ENCODE assay signal across 8 cellular contexts in genomic region chr13:21297914-21298831, GRCh38.
DNase-seq lines count a peak whose midpoint lies in the region; ATAC-seq and TF ChIP-seq lines count a peak whose summit lies in the region.

No MANE protein-coding gene starts in this region.

- H3K4me2 ChIP-seq in mesendoderm (ENCODE audit: low read length), result peak overlapping the region; percentile 64

- POLR2A ChIA-PET in Caco-2 (lab: Charles Lee), result interaction anchor here (1.0 kb wide), 1 partner anchor 161 kb away, joined by 5 read pairs; the partner anchor contains the start of gene ZDHHC20

- no peak overlapping the region for H3K18ac ChIP-seq in mesendoderm (ENCODE audit: low read length)

- TF ChIP-seq CTCF in Caco-2 (IDR thresholded peaks at IDR 0.05; ENCODE audit: insufficient read depth in 1 of 2, low read depth in 1 of 2, low read length in 1 of 2, severe bottlenecking in 1 of 2, unreplicated experiment in 1 of 2) (peak; percentile 80 to 95), endodermal cell (conservative IDR thresholded peaks at IDR 0.05) (peak; percentile 95)

- no peak overlapping the region for H2BK15ac ChIP-seq in mesendoderm (replicated peaks; ENCODE audit: low read depth)

- DNase-seq in Caco-2 (peak; percentile 88 to 92), HT-29 (ENCODE audit: low spot score) (peak; percentile 99), NOMO-1 (lab: John Stamatoyannopoulos, UW; ENCODE audit: unreplicated experiment in 2 of 2) (peak; percentile 96), endodermal cell (peak; percentile 95), mesendoderm (peak; percentile 95)
- peak; percentile 88 for DNase-seq in activated CD8-positive, alpha-beta memory T cell treated with anti-CD3 and anti-CD28 coated beads, Interleukin-2, amount 10 ng/mL, durations not matched to agents 7 days and 5 days
- peak; percentile 82 for DNase-seq in stimulated activated CD8-positive, alpha-beta memory T cell treated with anti-CD3 and anti-CD28 coated beads, Interleukin-12 subunit alpha, Interleukin-12 subunit beta, amount 100 ng/mL, for 4 hours (ENCODE audit: low read depth)

- H3K79me2 ChIP-seq in mesendoderm (ENCODE audit: control insufficient read depth, insufficient read depth, low read length), result no peaks in the 10 kb centered on the region

- CTCF ChIA-PET in Caco-2 (lab: Charles Lee), result interaction anchor here (0.5 to 2.8 kb wide), 8 partner anchors 10 to 358 kb away, joined by 3 to 16 read pairs (median 4); partner anchors contain the start of genes MRPL57 and SKA3
- CTCF ChIA-PET in activated CD8-positive, alpha-beta memory T cell treated with anti-CD3 and anti-CD28 coated beads, Interleukin-2, amount 10 ng/mL, durations not matched to agents 7 days and 5 days (lab: Charles Lee), result interaction anchor here (0.6 to 8.0 kb wide), 28 partner anchors 9 to 306 kb away, joined by 3 to 131 read pairs (median 4); partner anchors contain the start of genes MICU2, MRPL57, SKA3 and ZDHHC20

- H3K9me3 ChIP-seq in Caco-2 (no peaks in the 10 kb centered on the region), endodermal cell (ENCODE audit: control insufficient read depth, low read length) (no peaks in the 10 kb centered on the region)

- H3K79me1 ChIP-seq in mesendoderm (ENCODE audit: low read length), result no peaks in the 10 kb centered on the region

- H3K4me3 Mint-ChIP-seq in Caco-2 (ENCODE audit: unreplicated experiment) (peak overlapping the region; percentile 90), endodermal cell (peak overlapping the region; percentile 87)
- H3K4me3 Mint-ChIP-seq in activated CD8-positive, alpha-beta memory T cell treated with anti-CD3 and anti-CD28 coated beads, Interleukin-2, amount 10 ng/mL, durations not matched to agents 7 days and 5 days, result peak overlapping the region; percentile 82

- peak; percentile 86 for ATAC-seq in GM21360 (IDR thresholded peaks at IDR 0.05; ENCODE audit: unreplicated experiment)
- peak; percentile 95 for ATAC-seq in activated CD8-positive, alpha-beta memory T cell treated with anti-CD3 and anti-CD28 coated beads, Interleukin-2, amount 10 ng/mL, durations not matched to agents 7 days and 5 days

- peaks cover 6% of the 10 kb centered on the region for H3K36me3 Mint-ChIP-seq in Caco-2 (ENCODE audit: insufficient read depth, unreplicated experiment)
- peaks cover 2% of the 10 kb centered on the region for H3K36me3 Mint-ChIP-seq in activated CD8-positive, alpha-beta memory T cell treated with anti-CD3 and anti-CD28 coated beads, Interleukin-2, amount 10 ng/mL, durations not matched to agents 7 days and 5 days
- no peaks in the 10 kb centered on the region for H3K36me3 Mint-ChIP-seq in endodermal cell (ENCODE audit: low read depth)

- H3K4ac ChIP-seq in mesendoderm (ENCODE audit: low read depth, low read length), result no peak overlapping the region

- H3K27ac ChIP-seq in endodermal cell (ENCODE audit: low read depth, low read length) (peak overlapping the region; percentile 31), mesendoderm (ENCODE audit: low read depth, low read length) (no peak overlapping the region)

- 0 to 2% methylated on average over 22 to 74 of the region's 74 CpGs for WGBS in endodermal cell (ENCODE audit: insufficient coverage in 1 of 2, insufficient read length in 1 of 2), 2 experiments
- WGBS in mesendoderm (ENCODE audit: extremely low coverage, insufficient coverage, low lambda C conversion rate), result no CpG with 5 or more reads among the region's 74 CpGs

- no peak overlapping the region for H2BK5ac ChIP-seq in mesendoderm (ENCODE audit: low read length)

- H3K9me3 Mint-ChIP-seq in Caco-2 (ENCODE audit: unreplicated experiment) (no peaks in the 10 kb centered on the region), endodermal cell (no peaks in the 10 kb centered on the region)
- no peaks in the 10 kb centered on the region for H3K9me3 Mint-ChIP-seq in activated CD8-positive, alpha-beta memory T cell treated with anti-CD3 and anti-CD28 coated beads, Interleukin-2, amount 10 ng/mL, durations not matched to agents 7 days and 5 days (ENCODE audit: low read depth)

- H2BK120ac ChIP-seq in mesendoderm (ENCODE audit: low read depth, low read length), result no peak overlapping the region

- no peaks in the 10 kb centered on the region; the same call in 1 of the 2 replicates for H3K4me1 ChIP-seq in Caco-2
- H3K4me1 ChIP-seq in endodermal cell (ENCODE audit: control insufficient read depth, insufficient read depth, low read length), result no peaks in the 10 kb centered on the region
- peaks cover 2% of the 10 kb centered on the region for H3K4me1 ChIP-seq in mesendoderm (ENCODE audit: control insufficient read depth, low read depth, low read length)

- peak overlapping the region; percentile 64 for H3K9ac ChIP-seq in endodermal cell (ENCODE audit: extremely low read depth, low read length, poor library complexity, severe bottlenecking)
- H3K9ac ChIP-seq in mesendoderm (ENCODE audit: low read length), result peak overlapping the region; percentile 72

- H3K36me3 ChIP-seq in Caco-2 (ENCODE audit: control insufficient read depth, insufficient read depth, low read length) (no peaks in the 10 kb centered on the region), endodermal cell (ENCODE audit: control insufficient read depth, insufficient read depth, low read length) (peaks cover 1% of the 10 kb centered on the region), mesendoderm (ENCODE audit: control insufficient read depth, insufficient read depth, low read length) (no peaks in the 10 kb centered on the region)

- no peak overlapping the region for H4K5ac ChIP-seq in mesendoderm (ENCODE audit: low read length)

- H2AK5ac ChIP-seq in mesendoderm (ENCODE audit: low read length), result no peak overlapping the region

- intact Hi-C loops in Caco-2 (cut with micrococcal nuclease; ENCODE audit: unreplicated experiment), result loop anchor here (1.0 to 10.0 kb wide), 3 partner anchors 28 to 181 kb away; no protein-coding TSS in a partner anchor

- no peak overlapping the region for H4K8ac ChIP-seq in mesendoderm (ENCODE audit: low read depth, low read length)

- H3K4me1 Mint-ChIP-seq in Caco-2 (ENCODE audit: low read depth, unreplicated experiment), result peaks cover 14% of the 10 kb centered on the region
- H3K4me1 Mint-ChIP-seq in activated CD8-positive, alpha-beta memory T cell treated with anti-CD3 and anti-CD28 coated beads, Interleukin-2, amount 10 ng/mL, durations not matched to agents 7 days and 5 days, result peaks cover 27% of the 10 kb centered on the region
- peaks cover 16% of the 10 kb centered on the region for H3K4me1 Mint-ChIP-seq in endodermal cell

- peak overlapping the region; percentile 80 for H3K56ac ChIP-seq in mesendoderm (ENCODE audit: low read length)

- no peak overlapping the region for H3K23ac ChIP-seq in mesendoderm (ENCODE audit: low read length)

- H3K27me3 Mint-ChIP-seq in Caco-2 (ENCODE audit: insufficient read depth, unreplicated experiment) (no peaks in the 10 kb centered on the region), endodermal cell (ENCODE audit: insufficient read depth) (peaks cover 2% of the 10 kb centered on the region)
- H3K27me3 Mint-ChIP-seq in activated CD8-positive, alpha-beta memory T cell treated with anti-CD3 and anti-CD28 coated beads, Interleukin-2, amount 10 ng/mL, durations not matched to agents 7 days and 5 days, result no peaks in the 10 kb centered on the region

- no TSS peak for BruUV-seq in Caco-2 (replicated peaks; lab: Mats Ljungman, UMichigan)

- H3K27me3 ChIP-seq in Caco-2 (replicated peaks; ENCODE audit: control insufficient read depth, insufficient read depth, low read length) (no peaks in the 10 kb centered on the region), endodermal cell (ENCODE audit: control insufficient read depth, insufficient read depth, low read length, poor library complexity, severe bottlenecking) (no peaks in the 10 kb centered on the region), mesendoderm (ENCODE audit: insufficient read depth, low read length, poor library complexity) (no peaks in the 10 kb centered on the region)

- H3K4me3 ChIP-seq in Caco-2 (ENCODE audit: low read depth, low read length), result peak overlapping the region; percentile 88
- peak overlapping the region; percentile 96 for H3K4me3 ChIP-seq in endodermal cell (ENCODE audit: low read length)
- H3K4me3 ChIP-seq in mesendoderm (ENCODE audit: low read length), result peak overlapping the region; percentile 54

- H3K27ac Mint-ChIP-seq in Caco-2 (ENCODE audit: unreplicated experiment) (peak overlapping the region; percentile 73), endodermal cell (peak overlapping the region; percentile 85)
- H3K27ac Mint-ChIP-seq in activated CD8-positive, alpha-beta memory T cell treated with anti-CD3 and anti-CD28 coated beads, Interleukin-2, amount 10 ng/mL, durations not matched to agents 7 days and 5 days, result peak overlapping the region; percentile 68
